11 cellular contexts compared by ENCODE assay signal in genomic region chr6:154981071-154981373, GRCh38. TPM values are rescaled to one million over a fixed set of nuclear protein-coding genes. Genes with fewer than 3 reads are reported as not detected.
A peak's percentile ranks its signal among the peaks of the same experiment; 100 is the strongest.
DNase-seq lines count a peak whose midpoint lies in the region; ATAC-seq, FAIRE-seq and TF ChIP-seq lines count a peak whose summit lies in the region.
"Had no signal": no experiment of that assay in that cellular context is flagged by ENCODE, and none has a peak within 500 bp of the region (broad histone marks: within the 10 kb centered on the region; RNA-seq: fewer than 3 reads in every experiment).

No MANE protein-coding gene starts in this region.

- H3K9me3 Mint-ChIP-seq in GM23338 = no peaks in the 10 kb centered on the region

- peaks cover 3% of the 10 kb centered on the region for H3K27me3 Mint-ChIP-seq in GM23338 (ENCODE audit: insufficient read depth, low read depth, poor library complexity)

- no peak overlapping the region for H3K4me3 ChIP-seq in GM23338
- H3K4me3 ChIP-seq: cardiac muscle cell had no signal

- H3K4me2 ChIP-seq in GM23338 = no peak overlapping the region

- FAIRE-seq in GM19239 (lab: Jason Lieb, UNC) (peak; percentile 37), RCC 7860 (lab: Jason Lieb, UNC) (no peak), D721Med (lab: Jason Lieb, UNC) (no peak)

- H3K9me2 ChIP-seq in GM23338 (ENCODE audit: insufficient read depth) = no peaks in the 10 kb centered on the region

- DNase-seq in DMS53 treated with DMSO at 0.1 percent for 48 hours (lab: John Stamatoyannopoulos, UW; ENCODE audit: unreplicated experiment) = peak; percentile 37
- no peak for DNase-seq in GM19239 (ENCODE audit: insufficient read length, low spot score)
- DNase-seq in epithelial cell of prostate (ENCODE audit: low read depth, low spot score) = peak; percentile 64
- no peak for DNase-seq in RCC 7860 (ENCODE audit: low spot score)
- no peak for DNase-seq in GM23338 (ENCODE audit: low spot score)
- DNase-seq in NCI-H1092 (lab: John Stamatoyannopoulos, UW) = no peak
- DNase-seq in D721Med (ENCODE audit: insufficient read length, low spot score) = no peak
- DNase-seq: BE2C, NCI-H2171 had no signal

- no peaks in the 10 kb centered on the region for H3K36me3 ChIP-seq in GM23338 (ENCODE audit: insufficient read depth)
- H3K36me3 ChIP-seq: BE2C, cardiac muscle cell had no signal

- peak; percentile 88 for ATAC-seq in HG03095 (IDR thresholded peaks at IDR 0.05; ENCODE audit: unreplicated experiment)
- ATAC-seq in GM23338 = no peak

- TF ChIP-seq CTCF in GM23338 (conservative IDR thresholded peaks at IDR 0.05; ENCODE audit: low read depth in 2 of 2) (no peak), D721Med (IDR thresholded peaks at IDR 0.05; ENCODE audit: insufficient read depth, missing control alignments) (no peak)

- H3K4me1 Mint-ChIP-seq in GM23338 = no peaks in the 10 kb centered on the region

- no peaks in the 10 kb centered on the region; the same call in 1 of the 2 replicates for H3F3A ChIP-seq in GM23338 (replicated peaks; ENCODE audit: low read depth)

- no peak overlapping the region for H2AFZ ChIP-seq in GM23338

- no peaks in the 10 kb centered on the region for H3K4me1 ChIP-seq in GM23338 (ENCODE audit: insufficient read depth)
- H3K4me1 ChIP-seq: BE2C had no signal

- no peaks in the 10 kb centered on the region for H4K20me1 ChIP-seq in GM23338 (replicated peaks; ENCODE audit: insufficient read depth)

- no peak overlapping the region for H3K27ac Mint-ChIP-seq in GM23338

- H3K27ac ChIP-seq in epithelial cell of prostate (peak overlapping the region; percentile 23), GM23338 (ENCODE audit: low read depth) (no peak overlapping the region)
- H3K27ac ChIP-seq: cardiac muscle cell had no signal

- no peaks in the 10 kb centered on the region for H3K36me3 Mint-ChIP-seq in GM23338 (ENCODE audit: low read depth)

- H3K27me3 ChIP-seq in GM23338 (ENCODE audit: insufficient read depth) = no peaks in the 10 kb centered on the region
- H3K27me3 ChIP-seq: BE2C, cardiac muscle cell had no signal

- no peak overlapping the region for H3K4me3 Mint-ChIP-seq in GM23338

- H3K79me2 ChIP-seq in GM23338 (replicated peaks; ENCODE audit: insufficient read depth) = no peaks in the 10 kb centered on the region

TF ChIP-seq in GM23338, 12 proteins besides CTCF, POLR2A, EP300 and RAD21:
- TF ChIP-seq POLR2AphosphoS5 (IDR thresholded peaks at IDR 0.05; ENCODE audit: low read depth) = no peak
- TF ChIP-seq NANOG (IDR thresholded peaks at IDR 0.05; ENCODE audit: borderline replicate concordance) = no peak

RNA-seq across cellular contexts. Expression of gene TIAM2, which starts 14.1 kb away (rescaled TPM):
- 24.4 and 27.8 TPM in 2 replicates for total RNA-seq in GM23338 (2014; rRNA removed; shearing (Covaris generic))
- polyA plus RNA-seq in GM23338 (2016; fragmentation: Nextera tagmentation; extraction: Ambion mirVana) = 13.0 and 14.2 TPM in 2 replicates

Comparison
In these comparisons a context has a peak if more than half of its experiments do, and no peak if none do; other contexts are left out.
1. DNase-seq: peak in DMS53 treated with DMSO at 0.1 percent for 48 hours (single experiment) and epithelial cell of prostate (single experiment); none in GM19239 (single experiment), RCC 7860 (single experiment), GM23338 (single experiment), NCI-H1092 (single experiment) and D721Med (single experiment).